In the genomic region with DNA sequence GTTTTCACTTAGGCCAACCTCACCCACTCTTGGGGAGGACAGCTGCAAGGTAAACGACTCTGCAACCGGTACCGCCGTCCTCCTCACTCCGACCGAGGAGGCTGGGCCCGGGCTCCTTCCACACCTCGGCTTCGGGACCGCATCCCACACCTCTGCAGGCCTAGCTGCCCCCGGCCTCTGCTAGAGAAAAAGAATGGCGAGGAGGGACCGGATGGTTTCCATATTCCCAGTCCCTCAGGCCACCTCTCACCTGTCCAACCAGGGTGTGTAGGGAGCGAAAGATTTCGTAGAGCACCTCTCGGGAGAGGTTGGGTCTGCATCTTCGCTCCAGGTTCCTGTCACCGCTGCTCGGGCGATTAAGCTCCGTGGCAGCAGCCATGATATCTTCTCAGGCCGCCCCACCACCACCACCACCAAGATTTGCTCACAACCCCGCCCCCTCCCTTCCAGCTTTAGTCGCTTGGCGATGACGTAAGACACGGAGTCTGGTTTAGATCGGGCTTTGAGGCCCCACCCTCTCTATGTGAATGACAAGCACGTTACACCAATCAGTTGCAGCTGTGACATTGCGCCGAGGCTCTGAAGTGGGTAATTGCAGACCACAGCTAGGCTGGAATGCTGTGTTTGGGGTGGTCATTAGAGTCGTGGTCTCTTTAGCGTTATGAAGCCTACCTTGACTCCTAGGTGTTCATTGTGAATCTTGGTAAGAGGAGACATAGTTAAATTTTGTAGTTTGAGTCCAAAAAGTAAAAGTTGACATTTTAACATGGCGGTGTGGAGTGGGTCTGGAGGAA, we compare ENCODE assay signal across 8 cellular contexts. TPM values are rescaled to one million over a fixed set of nuclear protein-coding genes. Genes with fewer than 3 reads are reported as not detected.
DNase-seq lines count a peak whose midpoint lies in the region; ATAC-seq and TF ChIP-seq lines count a peak whose summit lies in the region.

A gene with protein sequence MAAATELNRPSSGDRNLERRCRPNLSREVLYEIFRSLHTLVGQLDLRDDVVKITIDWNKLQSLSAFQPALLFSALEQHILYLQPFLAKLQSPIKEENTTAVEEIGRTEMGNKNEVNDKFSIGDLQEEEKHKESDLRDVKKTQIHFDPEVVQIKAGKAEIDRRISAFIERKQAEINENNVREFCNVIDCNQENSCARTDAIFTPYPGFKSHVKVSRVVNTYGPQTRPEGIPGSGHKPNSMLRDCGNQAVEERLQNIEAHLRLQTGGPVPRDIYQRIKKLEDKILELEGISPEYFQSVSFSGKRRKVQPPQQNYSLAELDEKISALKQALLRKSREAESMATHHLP (minus strand): TSS at position 428 of the 794 bp plus-strand sequence. CDS start 49 bp downstream, at position 379.

- no peaks in the 10 kb centered on the region for H3K36me3 ChIP-seq in GM23248 (ENCODE audit: low read depth)
- H3K36me3 ChIP-seq in fibroblast of lung (ENCODE audit: control insufficient read depth, insufficient read depth, low read length): no peaks in the 10 kb centered on the region
- peaks cover 0 to 5% (median 0%) of the 10 kb centered on the region in 3 experiments for H3K36me3 ChIP-seq in naive thymus-derived CD4-positive, alpha-beta T cell (ENCODE audit: control insufficient read depth in 2 of 3, insufficient read depth in 3 of 3, low read length in 3 of 3)

- peak within 1 kb of the TSS; percentile 100 for H2AFZ ChIP-seq in GM23248
- H2AFZ ChIP-seq in fibroblast of lung (ENCODE audit: low read length): peak within 1 kb of the TSS; percentile 99

- H3K4me3 ChIP-seq in GM23248: peak within 1 kb of the TSS; percentile 99
- peak within 1 kb of the TSS; percentile 76 to 92 (median 91) for H3K4me3 ChIP-seq in fibroblast of lung (replicated peaks in 1 of 4; ENCODE audit: control extremely low read depth in 1 of 4, insufficient read depth in 1 of 4, low read depth in 3 of 4, low read length in 4 of 4)
- peak within 1 kb of the TSS; percentile 97 for H3K4me3 ChIP-seq in naive thymus-derived CD4-positive, alpha-beta T cell (ENCODE audit: low read length)

- H3K27ac Mint-ChIP-seq in activated T-helper 1 cell treated with anti-CD3 and anti-CD28 coated beads, Interleukin-12 subunit alpha, Interleukin-12 subunit beta, Interleukin-2, Interleukin-4 antibody, amounts not matched to agents 30 ng/mL and 10 ng/mL and 1 ng/mL, durations not matched to agents 14 hours and 24 hours and 36 hours: peak within 1 kb of the TSS; percentile 92
- H3K27ac Mint-ChIP-seq in naive thymus-derived CD4-positive, alpha-beta T cell: peak within 1 kb of the TSS; percentile 90 to 97 (median 95)
- peak within 1 kb of the TSS; percentile 94 for H3K27ac Mint-ChIP-seq in stimulated activated naive B cell treated with anti-CD40 and anti-IgM and Interleukin-4, amounts not matched to agents 10 μg/mL and 1 μg/mL and 100 μg/mL, for 72 hours

- peaks cover 14% of the 10 kb centered on the region for H3K27me3 Mint-ChIP-seq in activated T-helper 1 cell treated with anti-CD3 and anti-CD28 coated beads, Interleukin-12 subunit alpha, Interleukin-12 subunit beta, Interleukin-2, Interleukin-4 antibody, amounts not matched to agents 30 ng/mL and 10 ng/mL and 1 ng/mL, durations not matched to agents 14 hours and 24 hours and 36 hours (ENCODE audit: insufficient read depth)
- peaks cover 6 to 25% (median 10%) of the 10 kb centered on the region in 5 donors for H3K27me3 Mint-ChIP-seq in naive thymus-derived CD4-positive, alpha-beta T cell
- H3K27me3 Mint-ChIP-seq in stimulated activated naive B cell treated with anti-CD40 and anti-IgM and Interleukin-4, amounts not matched to agents 10 μg/mL and 1 μg/mL and 100 μg/mL, for 72 hours: peaks cover 11 to 13% of the 10 kb centered on the region in 2 donors

- in situ Hi-C loops in GM23248 (cut with MboI): no loop called here

- H3K79me2 ChIP-seq in GM23248 (ENCODE audit: insufficient read depth): peaks cover 50% of the 10 kb centered on the region
- peaks cover 38% of the 10 kb centered on the region for H3K79me2 ChIP-seq in fibroblast of lung (ENCODE audit: control insufficient read depth, insufficient read depth, low read length)

- intact Hi-C loops in activated T-helper 1 cell treated with anti-CD3 and anti-CD28 coated beads, Interleukin-12 subunit alpha, Interleukin-12 subunit beta, Interleukin-2, Interleukin-4 antibody, amounts not matched to agents 30 ng/mL and 10 ng/mL and 1 ng/mL, durations not matched to agents 14 hours and 24 hours and 36 hours (cut with micrococcal nuclease): loop anchor here (1.0 to 10.0 kb wide), 6 partner anchors 54 to 1858 kb away; a partner anchor contains a TSS
- intact Hi-C loops in naive thymus-derived CD4-positive, alpha-beta T cell (cut with micrococcal nuclease): loop anchor here (1.0 to 10.0 kb wide), 8 partner anchors 54 to 1856 kb away; a partner anchor contains a TSS

- H3K27me3 ChIP-seq in GM23248 (replicated peaks; ENCODE audit: insufficient read depth) (no peaks in the 10 kb centered on the region; the same call in 1 of the 2 replicates), fibroblast of lung (ENCODE audit: control insufficient read depth, insufficient read depth, low read length) (no peaks in the 10 kb centered on the region)
- no peaks in the 10 kb centered on the region for H3K27me3 ChIP-seq in naive thymus-derived CD4-positive, alpha-beta T cell (ENCODE audit: control insufficient read depth in 2 of 2, insufficient read depth in 2 of 2, low read length in 2 of 2)

- H3F3A ChIP-seq in GM23248 (ENCODE audit: insufficient read depth): peaks cover 11% of the 10 kb centered on the region

- H4K20me1 ChIP-seq in GM23248 (ENCODE audit: insufficient read depth) (no peaks in the 10 kb centered on the region), fibroblast of lung (ENCODE audit: control insufficient read depth, extremely low read depth, insufficient read depth, low read length) (peaks cover 1% of the 10 kb centered on the region)

- H3K4me1 Mint-ChIP-seq in activated T-helper 1 cell treated with anti-CD3 and anti-CD28 coated beads, Interleukin-12 subunit alpha, Interleukin-12 subunit beta, Interleukin-2, Interleukin-4 antibody, amounts not matched to agents 30 ng/mL and 10 ng/mL and 1 ng/mL, durations not matched to agents 14 hours and 24 hours and 36 hours (ENCODE audit: low read depth): peaks cover 41% of the 10 kb centered on the region
- peaks cover 16 to 52% (median 46%) of the 10 kb centered on the region in 7 donors for H3K4me1 Mint-ChIP-seq in naive thymus-derived CD4-positive, alpha-beta T cell
- peaks cover 10 to 12% of the 10 kb centered on the region in 2 donors for H3K4me1 Mint-ChIP-seq in stimulated activated naive B cell treated with anti-CD40 and anti-IgM and Interleukin-4, amounts not matched to agents 10 μg/mL and 1 μg/mL and 100 μg/mL, for 72 hours

- peak within 1 kb of the TSS; percentile 98 for H3K4me2 ChIP-seq in GM23248 (ENCODE audit: unreplicated experiment)
- peak within 1 kb of the TSS; percentile 98 for H3K4me2 ChIP-seq in fibroblast of lung (ENCODE audit: extremely low read depth, insufficient read depth, low read length)

- peak; percentile 99 for ATAC-seq in naive thymus-derived CD4-positive, alpha-beta T cell
- peak; percentile 99 for ATAC-seq in stimulated activated naive B cell treated with anti-CD40 and anti-IgM and Interleukin-4, amounts not matched to agents 10 μg/mL and 1 μg/mL and 100 μg/mL, for 72 hours (replicated peaks)

- POLR2A ChIA-PET in naive thymus-derived CD4-positive, alpha-beta T cell (lab: Charles Lee): interaction anchor here (0.6 to 0.8 kb wide), 2 partner anchors 17 to 188 kb away, joined by 3 read pairs; no protein-coding TSS in a partner anchor

- H3K36me3 Mint-ChIP-seq in activated T-helper 1 cell treated with anti-CD3 and anti-CD28 coated beads, Interleukin-12 subunit alpha, Interleukin-12 subunit beta, Interleukin-2, Interleukin-4 antibody, amounts not matched to agents 30 ng/mL and 10 ng/mL and 1 ng/mL, durations not matched to agents 14 hours and 24 hours and 36 hours (ENCODE audit: low read depth): peaks cover 4% of the 10 kb centered on the region
- peaks cover 0 to 4% (median 0%) of the 10 kb centered on the region in 5 donors for H3K36me3 Mint-ChIP-seq in naive thymus-derived CD4-positive, alpha-beta T cell
- H3K36me3 Mint-ChIP-seq in stimulated activated naive B cell treated with anti-CD40 and anti-IgM and Interleukin-4, amounts not matched to agents 10 μg/mL and 1 μg/mL and 100 μg/mL, for 72 hours: peaks cover 3 to 4% of the 10 kb centered on the region in 2 donors

- H3K27ac ChIP-seq in GM23248 (peak within 1 kb of the TSS; percentile 90), fibroblast of lung (ENCODE audit: insufficient read depth, low read length) (peak within 1 kb of the TSS; percentile 83)
- H3K27ac ChIP-seq in naive thymus-derived CD4-positive, alpha-beta T cell (ENCODE audit: low read depth, low read length): peak within 1 kb of the TSS; percentile 81

- H3K4me1 ChIP-seq in GM23248 (ENCODE audit: insufficient read depth) (peaks cover 24% of the 10 kb centered on the region), fibroblast of lung (ENCODE audit: control insufficient read depth, extremely low read depth, insufficient read depth, low read length) (no peaks in the 10 kb centered on the region)
- peaks cover 4 to 12% of the 10 kb centered on the region in 2 donors for H3K4me1 ChIP-seq in naive thymus-derived CD4-positive, alpha-beta T cell (ENCODE audit: control insufficient read depth in 2 of 2, insufficient read depth in 2 of 2, low read length in 2 of 2)

- peaks cover 3% of the 10 kb centered on the region for H3K9me3 Mint-ChIP-seq in activated T-helper 1 cell treated with anti-CD3 and anti-CD28 coated beads, Interleukin-12 subunit alpha, Interleukin-12 subunit beta, Interleukin-2, Interleukin-4 antibody, amounts not matched to agents 30 ng/mL and 10 ng/mL and 1 ng/mL, durations not matched to agents 14 hours and 24 hours and 36 hours
- H3K9me3 Mint-ChIP-seq in naive thymus-derived CD4-positive, alpha-beta T cell: peaks cover 0 to 4% (median 0%) of the 10 kb centered on the region in 11 donors
- peaks cover 0 to 2% of the 10 kb centered on the region in 2 donors for H3K9me3 Mint-ChIP-seq in stimulated activated naive B cell treated with anti-CD40 and anti-IgM and Interleukin-4, amounts not matched to agents 10 μg/mL and 1 μg/mL and 100 μg/mL, for 72 hours

- 2 to 3% methylated on average over 30 to 34 of the region's 34 CpGs for WGBS in GM23248 (ENCODE audit: low coverage in 1 of 2, low lambda C conversion rate in 2 of 2, missing lambda C conversion rate in 2 of 2), 2 experiments

- H3K9ac ChIP-seq in GM23248 (peak within 1 kb of the TSS; percentile 99), fibroblast of lung (ENCODE audit: insufficient read depth, low read length) (peak within 1 kb of the TSS; percentile 72)

- DNase-seq in DMS79 (lab: John Stamatoyannopoulos, UW) (peak; percentile 100), GM23248 (peak; percentile 99), Kasumi-1 (lab: John Stamatoyannopoulos, UW) (peak; percentile 96 to 97), RPMI7951 (ENCODE audit: low read depth) (peak; percentile 94), fibroblast of lung (ENCODE audit: low read depth in 2 of 2) (peak; percentile 97 to 98)
- DNase-seq in activated T-helper 1 cell treated with anti-CD3 and anti-CD28 coated beads, Interleukin-12 subunit alpha, Interleukin-12 subunit beta, Interleukin-2, Interleukin-4 antibody, amounts not matched to agents 30 ng/mL and 10 ng/mL and 1 ng/mL, durations not matched to agents 14 hours and 24 hours and 36 hours (ENCODE audit: low spot score): peak; percentile 83
- peak; percentile 65 to 96 (median 85) for DNase-seq in naive thymus-derived CD4-positive, alpha-beta T cell
- peak; percentile 83 for DNase-seq in stimulated activated naive B cell treated with anti-CD40 and anti-IgM and Interleukin-4, amounts not matched to agents 10 μg/mL and 1 μg/mL and 100 μg/mL, for 72 hours

- peak within 1 kb of the TSS; percentile 93 for H3K4me3 Mint-ChIP-seq in activated T-helper 1 cell treated with anti-CD3 and anti-CD28 coated beads, Interleukin-12 subunit alpha, Interleukin-12 subunit beta, Interleukin-2, Interleukin-4 antibody, amounts not matched to agents 30 ng/mL and 10 ng/mL and 1 ng/mL, durations not matched to agents 14 hours and 24 hours and 36 hours
- H3K4me3 Mint-ChIP-seq in naive thymus-derived CD4-positive, alpha-beta T cell: peak within 1 kb of the TSS; percentile 88 to 99 (median 98)
- peak within 1 kb of the TSS; percentile 95 to 97 for H3K4me3 Mint-ChIP-seq in stimulated activated naive B cell treated with anti-CD40 and anti-IgM and Interleukin-4, amounts not matched to agents 10 μg/mL and 1 μg/mL and 100 μg/mL, for 72 hours

- CTCF ChIA-PET in naive thymus-derived CD4-positive, alpha-beta T cell (lab: Charles Lee): no interaction called here

- H3K9me3 ChIP-seq in GM23248 (ENCODE audit: low read depth): no peaks in the 10 kb centered on the region
- H3K9me3 ChIP-seq in fibroblast of lung (ENCODE audit: control insufficient read depth, insufficient read depth, low read depth, low read length): no peaks in the 10 kb centered on the region
- H3K9me3 ChIP-seq in naive thymus-derived CD4-positive, alpha-beta T cell (ENCODE audit: control insufficient read depth in 2 of 3, low read length in 3 of 3): no peaks in the 10 kb centered on the region

- TF ChIP-seq CTCF in fibroblast of lung (conservative IDR thresholded peaks at IDR 0.05 in 1 of 2, IDR thresholded peaks at IDR 0.05 in 1 of 2; ENCODE audit: low read depth in 1 of 2, low read length in 2 of 2): no peak

- H3K9me2 ChIP-seq in GM23248 (ENCODE audit: insufficient read depth): no peaks in the 10 kb centered on the region

RNA-seq across cellular contexts. Expression of the gene that starts here (rescaled TPM):
- total RNA-seq in GM23248 (2014; rRNA removed; shearing (Covaris generic)): 6.2 and 9.0 TPM in 2 replicates
- polyA plus RNA-seq in GM23248 (2016; fragmentation: Nextera tagmentation; extraction: Ambion mirVana) (23.5 and 28.1 TPM in 2 replicates), fibroblast of lung (26.5 and 28.3 TPM in 2 replicates)
- total RNA-seq in RPMI7951 (2014; rRNA removed; shearing (Covaris generic)): 10.7 and 17.4 TPM in 2 replicates
- 29.4 and 33.4 TPM in 2 replicates for total RNA-seq in activated T-helper 1 cell treated with anti-CD3 and anti-CD28 coated beads, Interleukin-12 subunit alpha, Interleukin-12 subunit beta, Interleukin-2, Interleukin-4 antibody, amounts not matched to agents 30 ng/mL and 10 ng/mL and 1 ng/mL, durations not matched to agents 14 hours and 24 hours and 36 hours
- 11.0 and 14.2 TPM in 2 replicates for total RNA-seq in fibroblast of lung
- 14.4 and 15.5 TPM in 2 replicates for polyA plus RNA-seq in fibroblast of lung (2012)
- 6.9 and 10.2 TPM in 2 replicates for polyA minus RNA-seq in fibroblast of lung (ENCODE audit: low replicate concordance)
- total RNA-seq in naive thymus-derived CD4-positive, alpha-beta T cell: 10 to 100 TPM; 22.5 to 42.7 (median 24.6) TPM
- 10 to 100 TPM; 24.7 to 29.3 TPM for polyA plus RNA-seq in naive thymus-derived CD4-positive, alpha-beta T cell

Comparison
In these comparisons a context has a peak if more than half of its experiments do, and no peak if none do; other contexts are left out.
1. Peak in every context shown above with its lines: DNase-seq, ATAC-seq, H3K4me3 ChIP-seq and H3K27ac ChIP-seq.